1 cellular context compared by ENCODE assay signal in the genomic region with DNA sequence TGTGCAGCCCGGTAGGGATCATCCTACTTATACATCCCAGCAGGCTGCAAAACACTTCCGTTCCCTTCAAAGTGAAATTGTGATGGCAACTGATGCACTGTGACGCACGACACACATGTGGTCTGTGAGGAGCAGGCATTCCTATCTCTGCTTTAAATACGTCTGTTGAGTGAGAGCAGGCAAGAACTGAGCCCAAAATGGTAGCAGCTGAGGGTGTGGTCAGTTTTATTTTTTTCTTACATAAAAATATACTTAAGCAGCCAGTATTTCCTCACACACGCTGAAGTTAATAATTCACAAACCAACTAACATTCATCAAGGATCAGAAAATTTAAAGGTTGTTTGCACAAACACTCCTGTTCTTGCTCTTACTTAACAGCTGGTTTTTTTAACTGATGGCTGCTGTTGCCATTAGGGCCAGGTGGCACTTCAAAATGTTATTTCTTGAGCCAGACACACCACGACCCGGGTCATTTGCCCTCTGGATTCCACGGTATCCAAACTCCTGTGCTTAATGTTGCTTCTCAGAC.
A peak's percentile ranks its signal among the peaks of the same experiment; 100 is the strongest.
TF ChIP-seq lines count a peak whose summit lies in the region.

No MANE protein-coding gene starts in this region.

TF ChIP-seq in HepG2, 621 proteins besides CTCF, POLR2A, EP300 and RAD21 (continued from another document):
- TF ChIP-seq, protein P1, sequence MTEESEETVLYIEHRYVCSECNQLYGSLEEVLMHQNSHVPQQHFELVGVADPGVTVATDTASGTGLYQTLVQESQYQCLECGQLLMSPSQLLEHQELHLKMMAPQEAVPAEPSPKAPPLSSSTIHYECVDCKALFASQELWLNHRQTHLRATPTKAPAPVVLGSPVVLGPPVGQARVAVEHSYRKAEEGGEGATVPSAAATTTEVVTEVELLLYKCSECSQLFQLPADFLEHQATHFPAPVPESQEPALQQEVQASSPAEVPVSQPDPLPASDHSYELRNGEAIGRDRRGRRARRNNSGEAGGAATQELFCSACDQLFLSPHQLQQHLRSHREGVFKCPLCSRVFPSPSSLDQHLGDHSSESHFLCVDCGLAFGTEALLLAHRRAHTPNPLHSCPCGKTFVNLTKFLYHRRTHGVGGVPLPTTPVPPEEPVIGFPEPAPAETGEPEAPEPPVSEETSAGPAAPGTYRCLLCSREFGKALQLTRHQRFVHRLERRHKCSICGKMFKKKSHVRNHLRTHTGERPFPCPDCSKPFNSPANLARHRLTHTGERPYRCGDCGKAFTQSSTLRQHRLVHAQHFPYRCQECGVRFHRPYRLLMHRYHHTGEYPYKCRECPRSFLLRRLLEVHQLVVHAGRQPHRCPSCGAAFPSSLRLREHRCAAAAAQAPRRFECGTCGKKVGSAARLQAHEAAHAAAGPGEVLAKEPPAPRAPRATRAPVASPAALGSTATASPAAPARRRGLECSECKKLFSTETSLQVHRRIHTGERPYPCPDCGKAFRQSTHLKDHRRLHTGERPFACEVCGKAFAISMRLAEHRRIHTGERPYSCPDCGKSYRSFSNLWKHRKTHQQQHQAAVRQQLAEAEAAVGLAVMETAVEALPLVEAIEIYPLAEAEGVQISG (CRISPR knock-in tag; IDR thresholded peaks at IDR 0.05): no peak
- TF ChIP-seq SOX5 (CRISPR knock-in tag; IDR thresholded peaks at IDR 0.05; ENCODE audit: borderline replicate concordance): peak; percentile 24; the same call in 1 of the 2 replicates
- no peak for TF ChIP-seq ZNF558 (CRISPR knock-in tag; IDR thresholded peaks at IDR 0.05; ENCODE audit: borderline replicate concordance)
- TF ChIP-seq FOXA3 (CRISPR knock-in tag; IDR thresholded peaks at IDR 0.05): peak; percentile 38; the same call in 1 of the 2 replicates
- TF ChIP-seq, protein P2, sequence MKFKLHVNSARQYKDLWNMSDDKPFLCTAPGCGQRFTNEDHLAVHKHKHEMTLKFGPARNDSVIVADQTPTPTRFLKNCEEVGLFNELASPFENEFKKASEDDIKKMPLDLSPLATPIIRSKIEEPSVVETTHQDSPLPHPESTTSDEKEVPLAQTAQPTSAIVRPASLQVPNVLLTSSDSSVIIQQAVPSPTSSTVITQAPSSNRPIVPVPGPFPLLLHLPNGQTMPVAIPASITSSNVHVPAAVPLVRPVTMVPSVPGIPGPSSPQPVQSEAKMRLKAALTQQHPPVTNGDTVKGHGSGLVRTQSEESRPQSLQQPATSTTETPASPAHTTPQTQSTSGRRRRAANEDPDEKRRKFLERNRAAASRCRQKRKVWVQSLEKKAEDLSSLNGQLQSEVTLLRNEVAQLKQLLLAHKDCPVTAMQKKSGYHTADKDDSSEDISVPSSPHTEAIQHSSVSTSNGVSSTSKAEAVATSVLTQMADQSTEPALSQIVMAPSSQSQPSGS (CRISPR knock-in tag; IDR thresholded peaks at IDR 0.05): no peak
- TF ChIP-seq SAP130 (CRISPR knock-in tag; IDR thresholded peaks at IDR 0.05; ENCODE audit: low read depth): peak; percentile 33; the same call in 1 of the 2 replicates
- TF ChIP-seq HOXA3 (CRISPR knock-in tag; IDR thresholded peaks at IDR 0.05): peak; percentile 32; the same call in 1 of the 2 replicates
- no peak for TF ChIP-seq SOX13 (IDR thresholded peaks at IDR 0.05)
- peak in 1 of 2 experiments; percentile 37; a peak in 1 of 4 replicates for TF ChIP-seq SOX13 (CRISPR knock-in tag; conservative IDR thresholded peaks at IDR 0.05 in 1 of 2, IDR thresholded peaks at IDR 0.05 in 1 of 2)
- no peak for TF ChIP-seq MIER2 (CRISPR knock-in tag; IDR thresholded peaks at IDR 0.05)
- peak; percentile 10; the same call in 1 of the 2 replicates for TF ChIP-seq ZNF605 (CRISPR knock-in tag; IDR thresholded peaks at IDR 0.05)
- peak; percentile 40; the same call in 1 of the 2 replicates for TF ChIP-seq KMT2A (CRISPR knock-in tag; IDR thresholded peaks at IDR 0.05)
- no peak for TF ChIP-seq ONECUT2 (CRISPR knock-in tag; IDR thresholded peaks at IDR 0.05)
- TF ChIP-seq, protein P3, sequence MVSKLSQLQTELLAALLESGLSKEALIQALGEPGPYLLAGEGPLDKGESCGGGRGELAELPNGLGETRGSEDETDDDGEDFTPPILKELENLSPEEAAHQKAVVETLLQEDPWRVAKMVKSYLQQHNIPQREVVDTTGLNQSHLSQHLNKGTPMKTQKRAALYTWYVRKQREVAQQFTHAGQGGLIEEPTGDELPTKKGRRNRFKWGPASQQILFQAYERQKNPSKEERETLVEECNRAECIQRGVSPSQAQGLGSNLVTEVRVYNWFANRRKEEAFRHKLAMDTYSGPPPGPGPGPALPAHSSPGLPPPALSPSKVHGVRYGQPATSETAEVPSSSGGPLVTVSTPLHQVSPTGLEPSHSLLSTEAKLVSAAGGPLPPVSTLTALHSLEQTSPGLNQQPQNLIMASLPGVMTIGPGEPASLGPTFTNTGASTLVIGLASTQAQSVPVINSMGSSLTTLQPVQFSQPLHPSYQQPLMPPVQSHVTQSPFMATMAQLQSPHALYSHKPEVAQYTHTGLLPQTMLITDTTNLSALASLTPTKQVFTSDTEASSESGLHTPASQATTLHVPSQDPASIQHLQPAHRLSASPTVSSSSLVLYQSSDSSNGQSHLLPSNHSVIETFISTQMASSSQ (IDR thresholded peaks at IDR 0.05; ENCODE audit: low read depth): peak; percentile 66; the same call in 1 of the 2 replicates
- TF ChIP-seq, protein P3 (CRISPR knock-in tag; IDR thresholded peaks at IDR 0.05; ENCODE audit: borderline replicate concordance): peak; percentile 41; the same call in 1 of the 2 replicates
- TF ChIP-seq, protein P4, sequence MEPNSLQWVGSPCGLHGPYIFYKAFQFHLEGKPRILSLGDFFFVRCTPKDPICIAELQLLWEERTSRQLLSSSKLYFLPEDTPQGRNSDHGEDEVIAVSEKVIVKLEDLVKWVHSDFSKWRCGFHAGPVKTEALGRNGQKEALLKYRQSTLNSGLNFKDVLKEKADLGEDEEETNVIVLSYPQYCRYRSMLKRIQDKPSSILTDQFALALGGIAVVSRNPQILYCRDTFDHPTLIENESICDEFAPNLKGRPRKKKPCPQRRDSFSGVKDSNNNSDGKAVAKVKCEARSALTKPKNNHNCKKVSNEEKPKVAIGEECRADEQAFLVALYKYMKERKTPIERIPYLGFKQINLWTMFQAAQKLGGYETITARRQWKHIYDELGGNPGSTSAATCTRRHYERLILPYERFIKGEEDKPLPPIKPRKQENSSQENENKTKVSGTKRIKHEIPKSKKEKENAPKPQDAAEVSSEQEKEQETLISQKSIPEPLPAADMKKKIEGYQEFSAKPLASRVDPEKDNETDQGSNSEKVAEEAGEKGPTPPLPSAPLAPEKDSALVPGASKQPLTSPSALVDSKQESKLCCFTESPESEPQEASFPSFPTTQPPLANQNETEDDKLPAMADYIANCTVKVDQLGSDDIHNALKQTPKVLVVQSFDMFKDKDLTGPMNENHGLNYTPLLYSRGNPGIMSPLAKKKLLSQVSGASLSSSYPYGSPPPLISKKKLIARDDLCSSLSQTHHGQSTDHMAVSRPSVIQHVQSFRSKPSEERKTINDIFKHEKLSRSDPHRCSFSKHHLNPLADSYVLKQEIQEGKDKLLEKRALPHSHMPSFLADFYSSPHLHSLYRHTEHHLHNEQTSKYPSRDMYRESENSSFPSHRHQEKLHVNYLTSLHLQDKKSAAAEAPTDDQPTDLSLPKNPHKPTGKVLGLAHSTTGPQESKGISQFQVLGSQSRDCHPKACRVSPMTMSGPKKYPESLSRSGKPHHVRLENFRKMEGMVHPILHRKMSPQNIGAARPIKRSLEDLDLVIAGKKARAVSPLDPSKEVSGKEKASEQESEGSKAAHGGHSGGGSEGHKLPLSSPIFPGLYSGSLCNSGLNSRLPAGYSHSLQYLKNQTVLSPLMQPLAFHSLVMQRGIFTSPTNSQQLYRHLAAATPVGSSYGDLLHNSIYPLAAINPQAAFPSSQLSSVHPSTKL (CRISPR knock-in tag; IDR thresholded peaks at IDR 0.05): peak; percentile 60; the same call in 1 of the 2 replicates
- TF ChIP-seq, protein P5, sequence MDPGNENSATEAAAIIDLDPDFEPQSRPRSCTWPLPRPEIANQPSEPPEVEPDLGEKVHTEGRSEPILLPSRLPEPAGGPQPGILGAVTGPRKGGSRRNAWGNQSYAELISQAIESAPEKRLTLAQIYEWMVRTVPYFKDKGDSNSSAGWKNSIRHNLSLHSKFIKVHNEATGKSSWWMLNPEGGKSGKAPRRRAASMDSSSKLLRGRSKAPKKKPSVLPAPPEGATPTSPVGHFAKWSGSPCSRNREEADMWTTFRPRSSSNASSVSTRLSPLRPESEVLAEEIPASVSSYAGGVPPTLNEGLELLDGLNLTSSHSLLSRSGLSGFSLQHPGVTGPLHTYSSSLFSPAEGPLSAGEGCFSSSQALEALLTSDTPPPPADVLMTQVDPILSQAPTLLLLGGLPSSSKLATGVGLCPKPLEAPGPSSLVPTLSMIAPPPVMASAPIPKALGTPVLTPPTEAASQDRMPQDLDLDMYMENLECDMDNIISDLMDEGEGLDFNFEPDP (CRISPR knock-in tag; conservative IDR thresholded peaks at IDR 0.05): 0 out of 2 replicates have a peak, but pooled peaks have one; percentile 62
- TF ChIP-seq, protein P6, sequence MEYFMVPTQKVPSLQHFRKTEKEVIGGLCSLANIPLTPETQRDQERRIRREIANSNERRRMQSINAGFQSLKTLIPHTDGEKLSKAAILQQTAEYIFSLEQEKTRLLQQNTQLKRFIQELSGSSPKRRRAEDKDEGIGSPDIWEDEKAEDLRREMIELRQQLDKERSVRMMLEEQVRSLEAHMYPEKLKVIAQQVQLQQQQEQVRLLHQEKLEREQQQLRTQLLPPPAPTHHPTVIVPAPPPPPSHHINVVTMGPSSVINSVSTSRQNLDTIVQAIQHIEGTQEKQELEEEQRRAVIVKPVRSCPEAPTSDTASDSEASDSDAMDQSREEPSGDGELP (IDR thresholded peaks at IDR 0.05; ENCODE audit: borderline replicate concordance, low read depth): peak; percentile 57; the same call in 1 of the 2 replicates
